22 cellular contexts compared by ENCODE assay signal in the genomic region with DNA sequence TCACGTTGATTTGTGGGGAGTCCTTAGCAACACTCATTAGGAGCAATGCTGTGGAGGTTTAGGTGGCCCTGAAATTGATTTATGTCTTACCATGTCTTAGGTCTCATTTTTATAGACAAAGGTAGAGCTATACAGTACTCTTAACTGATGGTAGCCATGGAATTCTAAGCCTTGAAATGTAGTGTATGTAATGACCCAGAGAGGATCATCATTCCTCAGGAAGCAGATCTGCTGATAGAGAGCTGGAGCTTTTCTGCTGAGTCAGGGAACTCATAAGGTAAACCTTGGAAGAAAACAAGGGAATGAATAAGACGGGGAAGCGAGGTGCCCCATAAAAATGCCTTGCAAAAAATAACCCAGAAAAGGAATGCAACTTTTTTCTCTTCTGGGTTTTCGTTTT.
"Had no signal": no experiment of that assay in that cellular context is flagged by ENCODE, and none has a peak within 500 bp of the region (broad histone marks: within the 10 kb centered on the region; RNA-seq: fewer than 3 reads in every experiment).

No MANE protein-coding gene starts in this region.

- H3K27ac ChIP-seq: left ventricle myocardium inferior, prostate gland, sigmoid colon, thoracic aorta, vagina had no signal

- H3K4me3 ChIP-seq: left ventricle myocardium inferior, lung, mucosa of descending colon, prostate gland, sigmoid colon, thoracic aorta, vagina had no signal

- DNase-seq: activated CD4-positive, alpha-beta memory T cell treated with anti-CD3 and anti-CD28 coated beads, Interleukin-2, amount 10 ng/mL, durations not matched to agents 7 days and 5 days; activated CD4-positive, alpha-beta T cell treated with anti-CD3 and anti-CD28 coated beads, Interleukin-2, amount 10 ng/mL, durations not matched to agents 24 days and 14 days; activated CD4-positive, CD25-positive, alpha-beta regulatory T cell treated with anti-CD3 and anti-CD28 coated beads, Interleukin-2, amount 50 U/mL, for 72 hours; activated CD8-positive, alpha-beta memory T cell treated with anti-CD3 and anti-CD28 coated beads, Interleukin-2, amount 50 U/mL, for 48 hours; activated gamma-delta T cell; activated naive CD4-positive, alpha-beta T cell treated with anti-CD3 and anti-CD28 coated beads, Interleukin-2, amount 50 U/mL, for 16 hours; activated T-cell treated with anti-CD3 and anti-CD28 coated beads, Interleukin-2, amount 50 U/mL, for 24 hours; amygdala; central memory CD4-positive, alpha-beta T cell; endodermal cell; foreskin melanocyte; left ventricle myocardium inferior; mucosa of descending colon; retina; sigmoid colon; small intestine; stimulated activated CD4-positive, alpha-beta T cell treated with anti-CD3 and anti-CD28 coated beads, Interleukin-4, amount 100 ng/mL, for 24 hours; T-helper 9 cell had no signal

- H3K36me3 ChIP-seq: left ventricle myocardium inferior, prostate gland, sigmoid colon, thoracic aorta, vagina had no signal

- H3K27me3 ChIP-seq: sigmoid colon, vagina had no signal

- H3K4me1 ChIP-seq: left ventricle myocardium inferior, prostate gland, sigmoid colon, vagina had no signal

- H3K9me3 ChIP-seq: left ventricle myocardium inferior, mucosa of descending colon, prostate gland, sigmoid colon, thoracic aorta, vagina had no signal
